In the genomic region with DNA sequence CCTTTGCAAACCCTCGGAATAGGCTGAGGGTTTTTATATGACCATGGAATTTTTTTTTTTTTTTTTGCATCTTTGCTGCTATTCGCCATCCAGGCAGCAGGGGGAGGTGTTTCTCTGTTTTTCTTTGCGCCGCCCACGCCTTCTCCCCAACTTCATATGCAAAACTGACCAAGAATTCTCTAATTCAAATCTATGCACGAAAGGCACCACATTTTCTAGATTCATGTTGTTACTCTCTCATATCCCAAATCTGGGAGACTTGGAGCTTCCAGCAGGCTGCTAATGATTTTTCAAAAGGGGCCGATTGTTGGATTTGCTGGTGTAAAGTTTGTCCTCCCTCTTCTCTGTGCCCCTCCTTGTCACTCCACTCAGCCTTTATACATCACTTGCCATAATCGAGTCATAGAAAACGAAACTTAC, we compare ENCODE assay signal across 8 cellular contexts. TPM values are rescaled to one million over a fixed set of nuclear protein-coding genes. Genes with fewer than 3 reads are reported as not detected.
DNase-seq lines count a peak whose midpoint lies in the region; ATAC-seq, FAIRE-seq and TF ChIP-seq lines count a peak whose summit lies in the region.

No MANE protein-coding gene starts in this region.

- no peaks in the 10 kb centered on the region for H3K36me3 Mint-ChIP-seq in activated naive CD4-positive, alpha-beta T cell treated with anti-CD3 and anti-CD28 coated beads, Interleukin-2, amount 10 ng/mL, durations not matched to agents 7 days and 5 days

- H3K36me3 ChIP-seq in pancreas (no peaks in the 10 kb centered on the region), thymus (ENCODE audit: control insufficient read depth, insufficient read depth) (no peaks in the 10 kb centered on the region)

- peaks cover 21% of the 10 kb centered on the region for H3K27me3 Mint-ChIP-seq in activated naive CD4-positive, alpha-beta T cell treated with anti-CD3 and anti-CD28 coated beads, Interleukin-2, amount 10 ng/mL, durations not matched to agents 7 days and 5 days

- peak; percentile 31 for DNase-seq in GM12864 (ENCODE audit: low read depth)
- peak; percentile 32 for DNase-seq in HTR-8/SVneo (ENCODE audit: insufficient read length, low spot score)
- peak; percentile 38 for DNase-seq in RWPE1 (ENCODE audit: low spot score)
- DNase-seq in activated naive CD4-positive, alpha-beta T cell treated with anti-CD3 and anti-CD28 coated beads, Interleukin-2, amount 10 ng/mL, durations not matched to agents 7 days and 5 days, result peak; percentile 66
- peak; percentile 62 for DNase-seq in globus pallidus (ENCODE audit: low spot score)
- peak in 5 of 6 donors; percentile 13 to 70 (median 49) for DNase-seq in pancreas
- DNase-seq in OCI-M2 (lab: John Stamatoyannopoulos, UW; ENCODE audit: unreplicated experiment), result no peak

- H3K27ac Mint-ChIP-seq in activated naive CD4-positive, alpha-beta T cell treated with anti-CD3 and anti-CD28 coated beads, Interleukin-2, amount 10 ng/mL, durations not matched to agents 7 days and 5 days, result no peak overlapping the region

- peaks cover 0 to 5% (median 0%) of the 10 kb centered on the region in 3 donors for H3K4me1 ChIP-seq in pancreas
- no peaks in the 10 kb centered on the region for H3K4me1 ChIP-seq in thymus (ENCODE audit: control insufficient read depth, insufficient read depth, low read length)

- peak overlapping the region; percentile 62 for H3K4me3 Mint-ChIP-seq in activated naive CD4-positive, alpha-beta T cell treated with anti-CD3 and anti-CD28 coated beads, Interleukin-2, amount 10 ng/mL, durations not matched to agents 7 days and 5 days

- peaks cover 12% of the 10 kb centered on the region for H3K4me1 Mint-ChIP-seq in activated naive CD4-positive, alpha-beta T cell treated with anti-CD3 and anti-CD28 coated beads, Interleukin-2, amount 10 ng/mL, durations not matched to agents 7 days and 5 days

- TF ChIP-seq CTCF in GM12864 (IDR thresholded peaks at IDR 0.05; ENCODE audit: low read depth, low read length, missing control alignments) (peak; percentile 68), RWPE1 (conservative IDR thresholded peaks at IDR 0.05; ENCODE audit: low read depth) (peak; percentile 77), pancreas (IDR thresholded peaks at IDR 0.05) (peak; percentile 58 to 73 (median 64))

- H3K27me3 ChIP-seq in pancreas (no peaks in the 10 kb centered on the region), thymus (ENCODE audit: control insufficient read depth, insufficient read depth) (no peaks in the 10 kb centered on the region)

- CTCF ChIA-PET in RWPE1 (lab: Yijun Ruan, JAX), result interaction anchor here (0.7 to 0.8 kb wide), 3 partner anchors 17 to 512 kb away, joined by 3 to 6 read pairs (median 5); no protein-coding TSS in a partner anchor
- CTCF ChIA-PET in activated naive CD4-positive, alpha-beta T cell treated with anti-CD3 and anti-CD28 coated beads, Interleukin-2, amount 10 ng/mL, durations not matched to agents 7 days and 5 days (lab: Charles Lee), result interaction anchor here (0.6 to 3.7 kb wide), 9 partner anchors 13 to 1891 kb away, joined by 3 to 25 read pairs (median 3); no protein-coding TSS in a partner anchor

- peak; percentile 36 to 73 (median 56) for ATAC-seq in pancreas

- H3K9me3 ChIP-seq in pancreas (no peaks in the 10 kb centered on the region), thymus (ENCODE audit: control insufficient read depth) (no peaks in the 10 kb centered on the region)

- 1% methylated on average over 9 of the region's 9 CpGs for WGBS in pancreas, 2 donors
- 5% methylated on average over 9 of the region's 9 CpGs for whole genome bisulfite sequencing in thymus

- FAIRE-seq in HTR-8/SVneo (lab: Jason Lieb, UNC), result no peak
- no peak for FAIRE-seq in pancreas (lab: Jason Lieb, UNC)

- intact Hi-C loops in pancreas (cut with DNase I), result no loop called here

- H3K27ac ChIP-seq in RWPE1 (no peak overlapping the region), pancreas (no peak overlapping the region), thymus (ENCODE audit: low read depth) (no peak overlapping the region)

- peak overlapping the region; percentile 45 for H3K4me3 ChIP-seq in GM12864 (ENCODE audit: low read depth, low read length)
- H3K4me3 ChIP-seq in pancreas, result peak overlapping the region in 1 of 4 donors; percentile 23
- H3K4me3 ChIP-seq in thymus (ENCODE audit: low read length), result peak overlapping the region; percentile 45

- H3K9me3 Mint-ChIP-seq in activated naive CD4-positive, alpha-beta T cell treated with anti-CD3 and anti-CD28 coated beads, Interleukin-2, amount 10 ng/mL, durations not matched to agents 7 days and 5 days, result no peaks in the 10 kb centered on the region

- POLR2A ChIA-PET in RWPE1 (lab: Yijun Ruan, JAX; ENCODE audit: low non-redundant PET), result no interaction called here

RNA-seq across cellular contexts. Expression of gene BOD1L1, which starts 29.1 kb away (rescaled TPM):
- 10 to 100 TPM in 4 of 6 donors, 1 to 10 TPM in 2; 8.4 to 18.4 (median 12.1) TPM for total RNA-seq in pancreas
- 1 to 10 TPM; 6.5 to 9.3 TPM for polyA plus RNA-seq in pancreas
- 20.0 TPM for polyA plus RNA-seq in thymus
